23 cellular contexts compared by ENCODE assay signal in genomic region chr3:99852851-99853250, GRCh38. TPM values are rescaled to one million over a fixed set of nuclear protein-coding genes. Genes with fewer than 3 reads are reported as not detected.
A peak's percentile ranks its signal among the peaks of the same experiment; 100 is the strongest.
DNase-seq lines count a peak whose midpoint lies in the region; TF ChIP-seq lines count a peak whose summit lies in the region.
"Had no signal": no experiment of that assay in that cellular context is flagged by ENCODE, and none has a peak within 500 bp of the region (broad histone marks: within the 10 kb centered on the region; RNA-seq: fewer than 3 reads in every experiment).

No MANE protein-coding gene starts in this region.

- peak; percentile 50 for DNase-seq in EH (ENCODE audit: low read depth)
- DNase-seq in HT1080 (ENCODE audit: low read depth): peak; percentile 34
- DNase-seq in colonic mucosa: no peak
- DNase-seq in NCI-H1694 treated with DMSO at 0.1 percent for 48 hours (lab: John Stamatoyannopoulos, UW): no peak
- no peak for DNase-seq in DMS79 (lab: John Stamatoyannopoulos, UW)
- no peak for DNase-seq in activated T-cell treated with anti-CD3 and anti-CD28 coated beads, Interleukin-2, amount 50 U/mL, for 24 hours
- DNase-seq: 8988T; Caco-2; CD4-positive, alpha-beta memory T cell; DMS 273 treated with DMSO at 0.1 percent for 48 hours; DND-41; GDM1; KG1; MV-4-11; NCI-H1105 treated with DMSO at 0.1 percent for 48 hours; NCI-H2081; NCI-H2171 treated with DMSO at 0.1 percent for 48 hours; NCI-H446; NCI-H526; Peyer's patch; SJCRH30 had no signal

- H3K4me3 ChIP-seq in colonic mucosa (no peak overlapping the region), rectal smooth muscle tissue (ENCODE audit: low read length) (no peak overlapping the region)
- H3K4me3 ChIP-seq: BLaER1 treated with 17β-estradiol and CSF1 and Interleukin-3, amounts not matched to agents 10 nM and 100 nM; Peyer's patch; SJCRH30 had no signal

- intact Hi-C loops in colonic mucosa (cut with DNase I): no loop called here

- H3K36me3 Mint-ChIP-seq in activated T-cell treated with anti-CD3 and anti-CD28 coated beads, Interleukin-2, amount 50 U/mL, for 24 hours (ENCODE audit: low read depth): peaks cover 25% of the 10 kb centered on the region
- H3K36me3 Mint-ChIP-seq: CD4-positive, alpha-beta memory T cell had no signal

- no peak overlapping the region for H3K4me3 Mint-ChIP-seq in activated T-cell treated with anti-CD3 and anti-CD28 coated beads, Interleukin-2, amount 50 U/mL, for 24 hours
- H3K4me3 Mint-ChIP-seq: CD4-positive, alpha-beta memory T cell had no signal

- no peaks in the 10 kb centered on the region for H3K4me1 ChIP-seq in colonic mucosa
- H3K4me1 ChIP-seq in rectal smooth muscle tissue (ENCODE audit: control insufficient read depth, insufficient read depth, low read length): peaks cover 35% of the 10 kb centered on the region
- H3K4me1 ChIP-seq: Peyer's patch, SJCRH30 had no signal

- peak overlapping the region; percentile 1 for H3K27ac ChIP-seq in colonic mucosa
- peak overlapping the region; percentile 44 for H3K27ac ChIP-seq in rectal smooth muscle tissue (ENCODE audit: low read depth, low read length)
- H3K27ac ChIP-seq: BLaER1 treated with 17β-estradiol and CSF1 and Interleukin-3, amounts not matched to agents 10 nM and 100 nM; Peyer's patch; SJCRH30 had no signal

- TF ChIP-seq CTCF in colonic mucosa (IDR thresholded peaks at IDR 0.05): no peak

- H3K27me3 ChIP-seq in colonic mucosa: no peaks in the 10 kb centered on the region
- H3K27me3 ChIP-seq in rectal smooth muscle tissue (ENCODE audit: control insufficient read depth, insufficient read depth, low read length): no peaks in the 10 kb centered on the region
- H3K27me3 ChIP-seq: BLaER1 treated with 17β-estradiol and CSF1 and Interleukin-3, amounts not matched to agents 10 nM and 100 nM; Peyer's patch; SJCRH30 had no signal

- H3K27me3 Mint-ChIP-seq in activated T-cell treated with anti-CD3 and anti-CD28 coated beads, Interleukin-2, amount 50 U/mL, for 24 hours: no peaks in the 10 kb centered on the region
- H3K27me3 Mint-ChIP-seq: CD4-positive, alpha-beta memory T cell had no signal

- H3K36me3 ChIP-seq in colonic mucosa (no peaks in the 10 kb centered on the region), rectal smooth muscle tissue (ENCODE audit: control insufficient read depth, insufficient read depth, low read length) (peaks cover 6% of the 10 kb centered on the region)
- H3K36me3 ChIP-seq: Peyer's patch had no signal

- H3K9me3 ChIP-seq in colonic mucosa: no peaks in the 10 kb centered on the region
- H3K9me3 ChIP-seq: Caco-2, Peyer's patch, SJCRH30 had no signal

- no peak overlapping the region for H3K9ac ChIP-seq in colonic mucosa (ENCODE audit: low read depth in 2 of 2, low read length in 2 of 2)
- no peak overlapping the region for H3K9ac ChIP-seq in rectal smooth muscle tissue (ENCODE audit: low read length)
- H3K9ac ChIP-seq: BLaER1 treated with 17β-estradiol and CSF1 and Interleukin-3, amounts not matched to agents 10 nM and 100 nM had no signal

- peaks cover 36% of the 10 kb centered on the region for H3K4me1 Mint-ChIP-seq in activated T-cell treated with anti-CD3 and anti-CD28 coated beads, Interleukin-2, amount 50 U/mL, for 24 hours (ENCODE audit: low read depth)

- H3K27ac Mint-ChIP-seq in activated T-cell treated with anti-CD3 and anti-CD28 coated beads, Interleukin-2, amount 50 U/mL, for 24 hours: no peak overlapping the region
- H3K27ac Mint-ChIP-seq: CD4-positive, alpha-beta memory T cell had no signal

- H3K9me3 Mint-ChIP-seq in activated T-cell treated with anti-CD3 and anti-CD28 coated beads, Interleukin-2, amount 50 U/mL, for 24 hours: no peaks in the 10 kb centered on the region
- H3K9me3 Mint-ChIP-seq: CD4-positive, alpha-beta memory T cell had no signal

RNA-seq across cellular contexts. Expression of gene CMSS1, which starts 35.2 kb away (rescaled TPM):
- total RNA-seq in HT1080 (2014; rRNA removed; shearing (Covaris generic)): 53.2 and 59.1 TPM in 2 replicates
- 59.4 and 62.0 TPM in 2 replicates for polyA plus RNA-seq in HT1080 (2015; cell fraction: cytosol; rRNA removed)
- polyA plus RNA-seq in HT1080 (2015; cell fraction: nucleus; rRNA removed): 32.6 and 44.8 TPM in 2 replicates
- 10 to 100 TPM; 10.7 to 24.7 TPM for total RNA-seq in colonic mucosa

Comparison
In these comparisons a context has a peak if more than half of its experiments do, and no peak if none do; other contexts are left out.
1. DNase-seq: peak in EH (single experiment) and HT1080 (single experiment); none in colonic mucosa (single experiment), NCI-H1694 treated with DMSO at 0.1 percent for 48 hours (single experiment), DMS79 (single experiment) and activated T-cell treated with anti-CD3 and anti-CD28 coated beads, Interleukin-2, amount 50 U/mL, for 24 hours (single experiment).